7 cellular contexts compared by ENCODE assay signal in genomic region chr11:119107538-119108150, GRCh38. TPM values are rescaled to one million over a fixed set of nuclear protein-coding genes. Genes with fewer than 3 reads are reported as not detected.
DNase-seq lines count a peak whose midpoint lies in the region; ATAC-seq and TF ChIP-seq lines count a peak whose summit lies in the region.

No MANE protein-coding gene starts in this region.

- no peak for TF ChIP-seq RAD21 in HCT116 (IDR thresholded peaks at IDR 0.05; ENCODE audit: low read depth)

- H3K27me3 ChIP-seq in HCT116 (ENCODE audit: insufficient read depth, low read length) (no peaks in the 10 kb centered on the region), PC-3 (ENCODE audit: low read length) (no peaks in the 10 kb centered on the region), endodermal cell (ENCODE audit: control insufficient read depth, insufficient read depth, low read length, poor library complexity, severe bottlenecking) (peaks cover 18% of the 10 kb centered on the region)

- H4K20me1 ChIP-seq in HCT116 (ENCODE audit: insufficient read depth) (no peaks in the 10 kb centered on the region), PC-3 (ENCODE audit: low read length) (no peaks in the 10 kb centered on the region)

- ATAC-seq in GM18502 (IDR thresholded peaks at IDR 0.05; ENCODE audit: poor library complexity, unreplicated experiment): peak; percentile 32
- ATAC-seq in HCT116: peak; percentile 21
- ATAC-seq in PC-3: peak; percentile 17
- peak; percentile 3 to 29 (median 28) for ATAC-seq in natural killer cell

- DNase-seq in HCT116 (ENCODE audit: low read depth, low spot score) (no peak), PC-3 (no peak), endodermal cell (peak; percentile 66), natural killer cell (no peak), midbrain (lab: John Stamatoyannopoulos, UW) (no peak), GM10248 (ENCODE audit: extremely low spot score) (no peak)

- H3K9ac ChIP-seq in HCT116 (ENCODE audit: low read length): peak overlapping the region; percentile 84
- H3K9ac ChIP-seq in PC-3 (ENCODE audit: low read length): peak overlapping the region; percentile 83
- peak overlapping the region; percentile 44 for H3K9ac ChIP-seq in endodermal cell (ENCODE audit: extremely low read depth, low read length, poor library complexity, severe bottlenecking)

- H3K27me3 Mint-ChIP-seq in endodermal cell (ENCODE audit: insufficient read depth) (peaks cover 21% of the 10 kb centered on the region), natural killer cell (ENCODE audit: low read depth in 2 of 2) (no peaks in the 10 kb centered on the region)

- H3K27ac Mint-ChIP-seq in endodermal cell (no peak overlapping the region), natural killer cell (peak overlapping the region; percentile 79 to 91)

- CTCF ChIA-PET in HCT116 (lab: Charles Lee) (interaction anchor here (1.0 kb wide), 1 partner anchor 89 kb away, joined by 3 read pairs; no protein-coding TSS in a partner anchor), PC-3 (lab: Charles Lee) (interaction anchor here (0.5 kb wide), 1 partner anchor 60 kb away, joined by 4 read pairs; no protein-coding TSS in a partner anchor), GM10248 (lab: Yijun Ruan, JAX) (interaction anchor here (1.0 to 2.8 kb wide), 7 partner anchors 11 to 213 kb away, joined by 3 to 29 read pairs (median 4); partner anchors contain the start of genes HINFP and VPS11)

- no TSS peak for BruUV-seq in HCT116 (replicated peaks; lab: Mats Ljungman, UMichigan)
- no TSS peak for BruUV-seq in PC-3 (replicated peaks; lab: Mats Ljungman, UMichigan)

- peaks cover 32 to 38% of the 10 kb centered on the region in 2 experiments for H3K4me1 ChIP-seq in HCT116 (ENCODE audit: control insufficient read depth in 1 of 2, insufficient read depth in 2 of 2, low read length in 2 of 2)
- H3K4me1 ChIP-seq in PC-3 (ENCODE audit: insufficient read depth, low read length): peaks cover 29% of the 10 kb centered on the region
- H3K4me1 ChIP-seq in endodermal cell (ENCODE audit: control insufficient read depth, insufficient read depth, low read length): peaks cover 4% of the 10 kb centered on the region

- TF ChIP-seq POLR2A in HCT116 (IDR thresholded peaks at IDR 0.05; ENCODE audit: borderline replicate concordance, extremely low read depth, insufficient read depth, insufficient read length): no peak

- H3K4me2 ChIP-seq in HCT116 (ENCODE audit: low read length) (peak overlapping the region; percentile 97), PC-3 (ENCODE audit: low read length) (peak overlapping the region; percentile 98)

- H3K4me1 Mint-ChIP-seq in endodermal cell (peaks cover 19% of the 10 kb centered on the region), natural killer cell (peaks cover 34 to 39% of the 10 kb centered on the region in 2 donors)

- POLR2A ChIA-PET in HCT116 (lab: Charles Lee) (interaction anchor here (0.5 to 3.5 kb wide), 4 partner anchors 12 to 90 kb away, joined by 3 to 23 read pairs (median 6); partner anchors contain the start of gene HINFP), PC-3 (lab: Charles Lee; ENCODE audit: unreplicated experiment) (interaction anchor here (0.6 to 1.2 kb wide), 3 partner anchors 12 to 143 kb away, joined by 3 to 14 read pairs (median 9); partner anchors contain the start of gene HINFP), GM10248 (lab: Yijun Ruan, JAX) (interaction anchor here (1.3 to 4.7 kb wide), 2 partner anchors 11 to 13 kb away, joined by 4 to 41 read pairs; a partner anchor contains a TSS)

- 0 to 1% methylated on average over 13 to 65 of the region's 65 CpGs for WGBS in endodermal cell (ENCODE audit: insufficient coverage in 1 of 2, insufficient read length in 1 of 2), 2 experiments

- H3K4me3 ChIP-seq in HCT116 (replicated peaks in 1 of 2; ENCODE audit: low read depth in 1 of 2, low read length in 2 of 2) (peak overlapping the region; percentile 72 to 85), PC-3 (ENCODE audit: low read length) (peak overlapping the region; percentile 97), endodermal cell (ENCODE audit: low read length) (peak overlapping the region; percentile 88)

- RAD21 ChIA-PET in HCT116 (lab: Charles Lee; ENCODE audit: low non-redundant PET in 1 of 2, low total read pairs in 2 of 2, uncharacterized antibody in 2 of 2, unreplicated experiment in 2 of 2): no interaction called here

- H3K9me3 ChIP-seq in HCT116 (ENCODE audit: control insufficient read depth in 1 of 2, insufficient read depth in 1 of 2, low read depth in 1 of 2, low read length in 2 of 2): no peaks in the 10 kb centered on the region
- H3K9me3 ChIP-seq in PC-3 (ENCODE audit: low read length): no peaks in the 10 kb centered on the region
- H3K9me3 ChIP-seq in endodermal cell (ENCODE audit: control insufficient read depth, low read length): no peaks in the 10 kb centered on the region

- H3K27ac ChIP-seq in HCT116 (ENCODE audit: low read depth, low read length) (peak overlapping the region; percentile 75), PC-3 (ENCODE audit: low read length) (peak overlapping the region; percentile 36), endodermal cell (ENCODE audit: low read depth, low read length) (no peak overlapping the region)

- H3K4me3 Mint-ChIP-seq in endodermal cell (peak overlapping the region; percentile 62), natural killer cell (peak overlapping the region; percentile 89)

- no peaks in the 10 kb centered on the region for H3F3A ChIP-seq in PC-3 (ENCODE audit: low read length, unreplicated experiment)

- H3K9me2 ChIP-seq in HCT116 (ENCODE audit: insufficient read depth) (no peaks in the 10 kb centered on the region), PC-3 (replicated peaks; ENCODE audit: low read length) (no peaks in the 10 kb centered on the region)

- intact Hi-C loops in HCT116 (cut with micrococcal nuclease) (loop anchor here (10.0 kb wide), 1 partner anchor 187 kb away; no protein-coding TSS in a partner anchor), PC-3 (cut with micrococcal nuclease) (loop anchor here (1.0 kb wide), 1 partner anchor 14 kb away; the partner anchor contains the start of gene HINFP), natural killer cell (cut with micrococcal nuclease) (no loop called here)

- no peak for TF ChIP-seq CTCF in HCT116 (IDR thresholded peaks at IDR 0.05 in 2 of 3, conservative IDR thresholded peaks at IDR 0.05 in 1 of 3; ENCODE audit: borderline replicate concordance in 1 of 3, insufficient read depth in 1 of 3, low read depth in 2 of 3, low read length in 2 of 3)
- no peak for TF ChIP-seq CTCF in PC-3 (conservative IDR thresholded peaks at IDR 0.05; ENCODE audit: low read depth, low read length)
- TF ChIP-seq CTCF in endodermal cell (conservative IDR thresholded peaks at IDR 0.05): no peak
- TF ChIP-seq CTCF in natural killer cell (IDR thresholded peaks at IDR 0.05): no peak
- TF ChIP-seq CTCF in GM10248 (IDR thresholded peaks at IDR 0.05; ENCODE audit: control extremely low read depth, extremely low read depth, low read depth, missing control alignments): no peak

- H3K9me3 Mint-ChIP-seq in endodermal cell: no peaks in the 10 kb centered on the region
- no peaks in the 10 kb centered on the region for H3K9me3 Mint-ChIP-seq in natural killer cell

- H3K79me2 ChIP-seq in HCT116 (ENCODE audit: insufficient read depth, low read length): peaks cover 6% of the 10 kb centered on the region; the same call in 1 of the 2 replicates
- peaks cover 37% of the 10 kb centered on the region for H3K79me2 ChIP-seq in PC-3 (ENCODE audit: low read length)

- peaks cover 0 to 9% of the 10 kb centered on the region in 2 experiments; a peak in 2 of 4 replicates for H3K36me3 ChIP-seq in HCT116 (ENCODE audit: control insufficient read depth in 1 of 2, insufficient read depth in 2 of 2, low read length in 2 of 2)
- peaks cover 19% of the 10 kb centered on the region; the same call in 1 of the 2 replicates for H3K36me3 ChIP-seq in PC-3 (ENCODE audit: low read depth, low read length)
- H3K36me3 ChIP-seq in endodermal cell (ENCODE audit: control insufficient read depth, insufficient read depth, low read length): no peaks in the 10 kb centered on the region

- H2AFZ ChIP-seq in HCT116 (ENCODE audit: low read depth, low read length, poor library complexity, severe bottlenecking) (no peak overlapping the region), PC-3 (ENCODE audit: low read length) (peak overlapping the region; percentile 89)

- H3K36me3 Mint-ChIP-seq in endodermal cell (ENCODE audit: low read depth) (no peaks in the 10 kb centered on the region), natural killer cell (no peaks in the 10 kb centered on the region)

TF ChIP-seq in HCT116, 20 proteins besides CTCF, POLR2A, EP300 and RAD21 (continues in another document):
- no peak for TF ChIP-seq MAX (IDR thresholded peaks at IDR 0.05)

RNA-seq across cellular contexts. Expression of gene C2CD2L, which starts 0.5 kb away (rescaled TPM):
- total RNA-seq in HCT116 (2021; ENCODE audit: unreplicated experiment) (12.4 TPM), PC-3 (2014; rRNA removed) (16.8 and 17.2 TPM in 2 replicates), endodermal cell (1 to 10 TPM; 2.4 to 3.1 TPM), natural killer cell (10 to 100 TPM; 20.3 to 27.7 (median 25.6) TPM)
- 10.3 and 12.1 TPM in 2 replicates for polyA plus RNA-seq in HCT116 (2012)
- 6.7 TPM for polyA plus RNA-seq in endodermal cell (2013, experiment 1 of 2)
- polyA plus RNA-seq in endodermal cell (2013, experiment 2 of 2): 6.3 TPM

RNA-seq across cellular contexts. Expression of gene DPAGT1, which starts 6.0 kb away (rescaled TPM):
- total RNA-seq in HCT116 (2021; ENCODE audit: unreplicated experiment) (45.1 TPM), PC-3 (2014; rRNA removed) (68.0 and 82.4 TPM in 2 replicates), endodermal cell (10 to 100 TPM; 49.4 to 51.9 TPM), natural killer cell (10 to 100 TPM; 20.5 to 28.5 (median 24.4) TPM)
- 33.2 and 36.2 TPM in 2 replicates for polyA plus RNA-seq in HCT116 (2012)
- 58.1 TPM for polyA plus RNA-seq in endodermal cell (2013, experiment 1 of 2)
- polyA plus RNA-seq in endodermal cell (2013, experiment 2 of 2): 49.6 TPM

RNA-seq across cellular contexts. Expression of gene HINFP, which starts 13.7 kb away (rescaled TPM):
- total RNA-seq in HCT116 (2021; ENCODE audit: unreplicated experiment) (38.1 TPM), PC-3 (2014; rRNA removed) (14.7 and 24.7 TPM in 2 replicates), endodermal cell (10 to 100 TPM; 43.8 to 44.8 TPM), natural killer cell (10 to 100 TPM; 30.2 to 38.2 (median 31.5) TPM)
- 26.4 and 30.5 TPM in 2 replicates for polyA plus RNA-seq in HCT116 (2012)
- polyA plus RNA-seq in endodermal cell (2013, experiment 1 of 2): 30.6 TPM
- polyA plus RNA-seq in endodermal cell (2013, experiment 2 of 2): 30.8 TPM

RNA-seq across cellular contexts. Expression of gene HMBS, which starts 23.0 kb away (rescaled TPM):
- total RNA-seq in HCT116 (2021; ENCODE audit: unreplicated experiment): 69.0 TPM
- 64.7 and 73.9 TPM in 2 replicates for polyA plus RNA-seq in HCT116 (2012)
- 9.3 and 22.5 TPM in 2 replicates for total RNA-seq in PC-3 (2014; rRNA removed)
- total RNA-seq in endodermal cell: 10 to 100 TPM; 45.9 to 54.8 TPM
- 42.7 TPM for polyA plus RNA-seq in endodermal cell (2013, experiment 1 of 2)
- polyA plus RNA-seq in endodermal cell (2013, experiment 2 of 2): 40.0 TPM
- 10 to 100 TPM in 1 of 3 donors, 1 to 10 TPM in 2; 6.1 to 10.1 (median 6.7) TPM for total RNA-seq in natural killer cell

RNA-seq across cellular contexts. Expression of gene VPS11, which starts 40.0 kb away (rescaled TPM):
- 20.4 TPM for total RNA-seq in HCT116 (2021; ENCODE audit: unreplicated experiment)
- 24.5 and 26.4 TPM in 2 replicates for polyA plus RNA-seq in HCT116 (2012)
- 48.3 and 48.7 TPM in 2 replicates for total RNA-seq in PC-3 (2014; rRNA removed)
- 10 to 100 TPM; 26.9 to 29.1 TPM for total RNA-seq in endodermal cell
- 27.6 TPM for polyA plus RNA-seq in endodermal cell (2013, experiment 1 of 2)
- 25.2 TPM for polyA plus RNA-seq in endodermal cell (2013, experiment 2 of 2)
- 100 to 1,000 TPM in 1 of 3 donors, 10 to 100 TPM in 2; 91.4 to 101 (median 91.7) TPM for total RNA-seq in natural killer cell
